ENCODE assay signal across 9 cellular contexts in genomic region chr18:21241224-21242131, GRCh38. TPM values are rescaled to one million over a fixed set of nuclear protein-coding genes. Genes with fewer than 3 reads are reported as not detected.
DNase-seq lines count a peak whose midpoint lies in the region; ATAC-seq, FAIRE-seq and TF ChIP-seq lines count a peak whose summit lies in the region.
"Had no signal": no experiment of that assay in that cellular context is flagged by ENCODE, and none has a peak within 500 bp of the region (broad histone marks: within the 10 kb centered on the region; RNA-seq: fewer than 3 reads in every experiment).

No MANE protein-coding gene starts in this region.

- no peaks in the 10 kb centered on the region for H3K4me1 Mint-ChIP-seq in activated T-helper 2 cell treated with anti-CD3 and anti-CD28 coated beads, Interferon-gamma antibody, Interleukin-2, Interleukin-4, amounts not matched to agents 10 μg/mL and 5 μg/mL and 100 μg/mL, durations not matched to agents 14 hours and 24 hours and 36 hours (ENCODE audit: low read depth)

- H3K36me3 Mint-ChIP-seq in activated T-helper 2 cell treated with anti-CD3 and anti-CD28 coated beads, Interferon-gamma antibody, Interleukin-2, Interleukin-4, amounts not matched to agents 10 μg/mL and 5 μg/mL and 100 μg/mL, durations not matched to agents 14 hours and 24 hours and 36 hours (ENCODE audit: low read depth) = no peaks in the 10 kb centered on the region

- TF ChIP-seq POLR2A in GM12891 (IDR thresholded peaks at IDR 0.05; ENCODE audit: low read depth, low read length) = no peak

- ATAC-seq in left ventricle myocardium superior (peak; percentile 39), GM18502 (IDR thresholded peaks at IDR 0.05; ENCODE audit: poor library complexity, unreplicated experiment) (no peak)

- no peaks in the 10 kb centered on the region for H3K9me3 Mint-ChIP-seq in activated T-helper 2 cell treated with anti-CD3 and anti-CD28 coated beads, Interferon-gamma antibody, Interleukin-2, Interleukin-4, amounts not matched to agents 10 μg/mL and 5 μg/mL and 100 μg/mL, durations not matched to agents 14 hours and 24 hours and 36 hours

- FAIRE-seq in GM12891 (lab: Jason Lieb, UNC) = no peak

- peak; percentile 9 for DNase-seq in GM12891 (ENCODE audit: insufficient read length, low spot score)
- DNase-seq in SK-N-DZ (ENCODE audit: low spot score) = peak; percentile 65
- DNase-seq in left ventricle myocardium superior = peak; percentile 46
- DNase-seq in skeletal muscle cell (ENCODE audit: low read depth) = no peak
- DNase-seq in activated CD4-positive, alpha-beta T cell treated with anti-CD3 and anti-CD28 coated beads for 4 hours = no peak
- no peak for DNase-seq in activated T-helper 2 cell treated with anti-CD3 and anti-CD28 coated beads, Interferon-gamma antibody, Interleukin-2, Interleukin-4, amounts not matched to agents 10 μg/mL and 5 μg/mL and 100 μg/mL, durations not matched to agents 14 hours and 24 hours and 36 hours (ENCODE audit: low spot score)
- no peak for DNase-seq in central memory CD4-positive, alpha-beta T cell

- H3K4me3 Mint-ChIP-seq in activated T-helper 2 cell treated with anti-CD3 and anti-CD28 coated beads, Interferon-gamma antibody, Interleukin-2, Interleukin-4, amounts not matched to agents 10 μg/mL and 5 μg/mL and 100 μg/mL, durations not matched to agents 14 hours and 24 hours and 36 hours (ENCODE audit: low read depth) = no peak overlapping the region

- H3K27me3 Mint-ChIP-seq in activated T-helper 2 cell treated with anti-CD3 and anti-CD28 coated beads, Interferon-gamma antibody, Interleukin-2, Interleukin-4, amounts not matched to agents 10 μg/mL and 5 μg/mL and 100 μg/mL, durations not matched to agents 14 hours and 24 hours and 36 hours (ENCODE audit: low read depth) = peaks cover 56% of the 10 kb centered on the region

- H3K4me3 ChIP-seq in skeletal muscle cell (ENCODE audit: low read depth, low read length) = peak overlapping the region; percentile 5

- intact Hi-C loops in left ventricle myocardium superior (cut with micrococcal nuclease) = no loop called here
- intact Hi-C loops in activated T-helper 2 cell treated with anti-CD3 and anti-CD28 coated beads, Interferon-gamma antibody, Interleukin-2, Interleukin-4, amounts not matched to agents 10 μg/mL and 5 μg/mL and 100 μg/mL, durations not matched to agents 14 hours and 24 hours and 36 hours (cut with micrococcal nuclease) = loop anchor here (10.0 kb wide), 1 partner anchor 933 kb away; no protein-coding TSS in a partner anchor

- no peak overlapping the region for H3K27ac Mint-ChIP-seq in activated T-helper 2 cell treated with anti-CD3 and anti-CD28 coated beads, Interferon-gamma antibody, Interleukin-2, Interleukin-4, amounts not matched to agents 10 μg/mL and 5 μg/mL and 100 μg/mL, durations not matched to agents 14 hours and 24 hours and 36 hours

TF ChIP-seq in GM12891, 5 proteins besides CTCF, POLR2A, EP300 and RAD21:
- no peak for TF ChIP-seq PAX5 (IDR thresholded peaks at IDR 0.05; ENCODE audit: insufficient read depth, low read length, severe bottlenecking)
- no peak for TF ChIP-seq TAF1 (IDR thresholded peaks at IDR 0.05; ENCODE audit: low read depth, low read length)
- no peak for TF ChIP-seq SPI1 (IDR thresholded peaks at IDR 0.05; ENCODE audit: low read depth, low read length)
- no peak for TF ChIP-seq POLR2AphosphoS5 (IDR thresholded peaks at IDR 0.05; ENCODE audit: low read depth, low read length)
- TF ChIP-seq POU2F2 (IDR thresholded peaks at IDR 0.05; ENCODE audit: low read depth, low read length) = no peak
TF ChIP-seq in GM12891: peak in this region for 0.

RNA-seq across cellular contexts. Expression of gene GREB1L, which starts 0.6 kb away (rescaled TPM):
- 0.31 TPM for polyA plus RNA-seq in GM12891 (2012; ENCODE audit: low read depth, missing spikeins)
- 12.8 and 20.4 TPM in 2 replicates for polyA plus RNA-seq in SK-N-DZ (2014; cell fraction: cytosol; rRNA removed)
- 20.3 and 39.6 TPM in 2 replicates for polyA plus RNA-seq in SK-N-DZ (2014; cell fraction: nucleus; rRNA removed)
- 7.2 TPM for total RNA-seq in left ventricle myocardium superior
- total RNA-seq in activated T-helper 2 cell treated with anti-CD3 and anti-CD28 coated beads, Interferon-gamma antibody, Interleukin-2, Interleukin-4, amounts not matched to agents 10 μg/mL and 5 μg/mL and 100 μg/mL, durations not matched to agents 14 hours and 24 hours and 36 hours = not detected in 2 replicates
- total RNA-seq: activated CD8-positive, alpha-beta memory T cell treated with anti-CD3 and anti-CD28 coated beads for 36 hours had no signal

Comparison
In these comparisons a context has a peak if more than half of its experiments do, and no peak if none do; other contexts are left out.
1. DNase-seq: peak in GM12891 (single experiment), SK-N-DZ (single experiment) and left ventricle myocardium superior (single experiment); none in skeletal muscle cell (single experiment), activated CD4-positive, alpha-beta T cell treated with anti-CD3 and anti-CD28 coated beads for 4 hours (0 of 2), activated T-helper 2 cell treated with anti-CD3 and anti-CD28 coated beads, Interferon-gamma antibody, Interleukin-2, Interleukin-4, amounts not matched to agents 10 μg/mL and 5 μg/mL and 100 μg/mL, durations not matched to agents 14 hours and 24 hours and 36 hours (single experiment) and central memory CD4-positive, alpha-beta T cell (single experiment).